In genomic region chr19:47729468-47729798, GRCh38 we compare ENCODE assay signal across 8 cellular contexts. TPM values are rescaled to one million over a fixed set of nuclear protein-coding genes. Genes with fewer than 3 reads are reported as not detected.
DNase-seq lines count a peak whose midpoint lies in the region; ATAC-seq and TF ChIP-seq lines count a peak whose summit lies in the region.

No MANE protein-coding gene starts in this region.

- intact Hi-C loops in naive thymus-derived CD4-positive, alpha-beta T cell (cut with micrococcal nuclease), result no loop called here

- CTCF ChIA-PET in naive thymus-derived CD4-positive, alpha-beta T cell (lab: Charles Lee), result interaction anchor here (0.6 kb wide), 1 partner anchor 85 kb away, joined by 3 read pairs; no protein-coding TSS in a partner anchor

- peaks cover 0 to 7% of the 10 kb centered on the region in 2 donors for H3K27me3 ChIP-seq in naive thymus-derived CD4-positive, alpha-beta T cell (ENCODE audit: control insufficient read depth in 2 of 2, insufficient read depth in 2 of 2, low read length in 2 of 2)
- no peaks in the 10 kb centered on the region for H3K27me3 ChIP-seq in WERI-Rb-1 (ENCODE audit: insufficient read depth, low read depth, severe bottlenecking)

- no peaks in the 10 kb centered on the region for H3K36me3 Mint-ChIP-seq in naive thymus-derived CD4-positive, alpha-beta T cell

- peak overlapping the region in 5 of 9 donors; percentile 23 to 64 (median 26) for H3K27ac Mint-ChIP-seq in naive thymus-derived CD4-positive, alpha-beta T cell

- DNase-seq in GM03348 (ENCODE audit: low spot score) (peak; percentile 83), superior temporal gyrus (ENCODE audit: extremely low spot score) (no peak), cerebellum (ENCODE audit: low spot score) (no peak), anterior cingulate cortex (lab: John Stamatoyannopoulos, UW) (no peak), WERI-Rb-1 (no peak)
- no peak for DNase-seq in naive thymus-derived CD4-positive, alpha-beta T cell

- no peaks in the 10 kb centered on the region for H3K36me3 ChIP-seq in naive thymus-derived CD4-positive, alpha-beta T cell (ENCODE audit: control insufficient read depth in 2 of 3, insufficient read depth in 3 of 3, low read length in 3 of 3)
- H3K36me3 ChIP-seq in WERI-Rb-1, result no peaks in the 10 kb centered on the region

- H3K4me1 Mint-ChIP-seq in naive thymus-derived CD4-positive, alpha-beta T cell, result peaks cover 10 to 23% (median 17%) of the 10 kb centered on the region in 7 donors

- POLR2A ChIA-PET in naive thymus-derived CD4-positive, alpha-beta T cell (lab: Charles Lee), result no interaction called here

- H3K4me3 ChIP-seq in naive thymus-derived CD4-positive, alpha-beta T cell (ENCODE audit: low read length), result peak overlapping the region; percentile 17
- no peak overlapping the region for H3K4me3 ChIP-seq in WERI-Rb-1 (ENCODE audit: low read depth, low read length)

- peaks cover 2 to 28% (median 21%) of the 10 kb centered on the region in 5 donors for H3K27me3 Mint-ChIP-seq in naive thymus-derived CD4-positive, alpha-beta T cell

- TF ChIP-seq CTCF in WERI-Rb-1 (IDR thresholded peaks at IDR 0.05; ENCODE audit: low read depth, low read length), result no peak

- H3K9me3 Mint-ChIP-seq in naive thymus-derived CD4-positive, alpha-beta T cell, result peaks cover 0 to 3% (median 0%) of the 10 kb centered on the region in 11 donors

- peaks cover 0 to 4% of the 10 kb centered on the region in 2 donors for H3K4me1 ChIP-seq in naive thymus-derived CD4-positive, alpha-beta T cell (ENCODE audit: control insufficient read depth in 2 of 2, insufficient read depth in 2 of 2, low read length in 2 of 2)

- no peak overlapping the region for H3K27ac ChIP-seq in naive thymus-derived CD4-positive, alpha-beta T cell (ENCODE audit: low read depth, low read length)
- no peak overlapping the region for H3K27ac ChIP-seq in WERI-Rb-1

- no peaks in the 10 kb centered on the region for H3K9me3 ChIP-seq in naive thymus-derived CD4-positive, alpha-beta T cell (ENCODE audit: control insufficient read depth in 2 of 3, low read length in 3 of 3)
- H3K9me3 ChIP-seq in WERI-Rb-1 (ENCODE audit: severe bottlenecking), result no peaks in the 10 kb centered on the region

- peak overlapping the region; percentile 71 to 86 (median 78) for H3K4me3 Mint-ChIP-seq in naive thymus-derived CD4-positive, alpha-beta T cell

- ATAC-seq in SK-N-SH treated with all-trans-retinoic acid at 6 μM for 48 hours (peak; percentile 86), esophagus mucosa (peak; percentile 90)
- peak; percentile 38 for ATAC-seq in naive thymus-derived CD4-positive, alpha-beta T cell

TF ChIP-seq in SK-N-SH treated with all-trans-retinoic acid at 6 μM for 48 hours, 23 proteins besides CTCF, POLR2A, EP300 and RAD21:
- TF ChIP-seq ZNF70 (CRISPR knock-in tag; IDR thresholded peaks at IDR 0.05), result no peak
- no peak for TF ChIP-seq ISL1 (CRISPR knock-in tag; IDR thresholded peaks at IDR 0.05)
- TF ChIP-seq ZC3H10 (CRISPR knock-in tag; IDR thresholded peaks at IDR 0.05), result no peak
- TF ChIP-seq CREB5 (CRISPR knock-in tag; IDR thresholded peaks at IDR 0.05; ENCODE audit: low read depth), result no peak
- TF ChIP-seq POU6F1 (CRISPR knock-in tag; IDR thresholded peaks at IDR 0.05; ENCODE audit: borderline replicate concordance, low read depth), result no peak

RNA-seq across cellular contexts. Expression of gene NOP53, which starts 15.9 kb away (rescaled TPM):
- total RNA-seq in esophagus mucosa, result 218 TPM
- total RNA-seq in naive thymus-derived CD4-positive, alpha-beta T cell, result 1,000 to 10,000 TPM in 2 of 5 experiments, 100 to 1,000 TPM in 3; 316 to 1,143 (median 992) TPM
- polyA plus RNA-seq in naive thymus-derived CD4-positive, alpha-beta T cell, result 100 to 1,000 TPM; 362 to 426 TPM
- 30.8 TPM for total RNA-seq in cerebellum

RNA-seq across cellular contexts. Expression of gene EHD2, which starts 16.2 kb away (rescaled TPM):
- total RNA-seq in esophagus mucosa (37.0 TPM), cerebellum (3.5 TPM)
- under 1 TPM in 3 of 5 experiments, not detected in 2; 0.15 to 0.37 (median 0.19) TPM for total RNA-seq in naive thymus-derived CD4-positive, alpha-beta T cell
- polyA plus RNA-seq in naive thymus-derived CD4-positive, alpha-beta T cell, result not detected

RNA-seq across cellular contexts. Expression of gene SELENOW, which starts 49.1 kb away (rescaled TPM):
- 152 TPM for total RNA-seq in esophagus mucosa
- 100 to 1,000 TPM in 3 of 5 experiments, 10 to 100 TPM in 2; 67.5 to 116 (median 101) TPM for total RNA-seq in naive thymus-derived CD4-positive, alpha-beta T cell
- polyA plus RNA-seq in naive thymus-derived CD4-positive, alpha-beta T cell, result 100 to 1,000 TPM; 340 to 400 TPM
- total RNA-seq in cerebellum, result 151 TPM

Comparison
In these comparisons a context has a peak if more than half of its experiments do, and no peak if none do; other contexts are left out.
1. ATAC-seq: peak in every context shown above with its lines; median percentile 90 in esophagus mucosa; 86 in SK-N-SH treated with all-trans-retinoic acid at 6 μM for 48 hours; 38 in naive thymus-derived CD4-positive, alpha-beta T cell.